8 cellular contexts compared by ENCODE assay signal in the genomic region with DNA sequence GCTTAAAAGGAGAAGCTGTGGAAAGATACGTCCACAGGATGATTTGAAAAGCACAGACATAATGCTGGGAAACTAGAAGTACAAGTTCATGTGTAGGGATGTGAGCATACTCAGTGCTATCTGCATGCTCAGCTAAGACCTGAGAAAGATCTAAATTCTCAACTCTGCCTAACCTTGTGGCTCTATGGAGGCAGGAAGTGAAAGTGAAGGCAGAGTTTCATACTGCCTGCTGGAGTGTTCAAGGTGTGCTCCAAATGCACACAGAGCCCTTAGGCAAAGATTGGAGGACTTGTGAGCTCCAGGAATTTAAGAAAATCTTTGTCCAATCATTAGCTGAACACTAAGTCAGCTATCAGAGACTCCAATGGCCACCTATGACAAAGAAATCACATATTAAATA.
DNase-seq lines count a peak whose midpoint lies in the region; ATAC-seq and TF ChIP-seq lines count a peak whose summit lies in the region.

No MANE protein-coding gene starts in this region.

- H3K4me3 Mint-ChIP-seq in activated naive CD8-positive, alpha-beta T cell, result peak overlapping the region; percentile 15
- H3K4me3 Mint-ChIP-seq in activated naive CD8-positive, alpha-beta T cell treated with anti-CD3 and anti-CD28 coated beads, Interleukin-2, amount 50 U/mL, for 24 hours, result no peak overlapping the region
- H3K4me3 Mint-ChIP-seq in progenitor cell of endocrine pancreas (ENCODE audit: low read depth), result no peak overlapping the region

- H3K36me3 ChIP-seq in OCI-LY3 (replicated peaks; ENCODE audit: low read depth, low read length), result no peaks in the 10 kb centered on the region

- no peak overlapping the region for H3K9ac ChIP-seq in OCI-LY3 (ENCODE audit: low read length)

- no peaks in the 10 kb centered on the region for H3K79me2 ChIP-seq in OCI-LY3 (ENCODE audit: low read length)

- no peak overlapping the region for H3K27ac Mint-ChIP-seq in activated naive CD8-positive, alpha-beta T cell
- H3K27ac Mint-ChIP-seq in activated naive CD8-positive, alpha-beta T cell treated with anti-CD3 and anti-CD28 coated beads, Interleukin-2, amount 50 U/mL, for 24 hours, result no peak overlapping the region
- no peak overlapping the region for H3K27ac Mint-ChIP-seq in progenitor cell of endocrine pancreas

- no peaks in the 10 kb centered on the region for H3K27me3 Mint-ChIP-seq in activated naive CD8-positive, alpha-beta T cell
- H3K27me3 Mint-ChIP-seq in activated naive CD8-positive, alpha-beta T cell treated with anti-CD3 and anti-CD28 coated beads, Interleukin-2, amount 50 U/mL, for 24 hours, result no peaks in the 10 kb centered on the region
- H3K27me3 Mint-ChIP-seq in progenitor cell of endocrine pancreas, result no peaks in the 10 kb centered on the region

- H3K4me3 ChIP-seq in OCI-LY3 (ENCODE audit: low read length), result no peak overlapping the region

- H3K4me1 Mint-ChIP-seq in activated naive CD8-positive, alpha-beta T cell (ENCODE audit: low read depth), result peaks cover 13% of the 10 kb centered on the region
- peaks cover 11% of the 10 kb centered on the region for H3K4me1 Mint-ChIP-seq in activated naive CD8-positive, alpha-beta T cell treated with anti-CD3 and anti-CD28 coated beads, Interleukin-2, amount 50 U/mL, for 24 hours
- H3K4me1 Mint-ChIP-seq in progenitor cell of endocrine pancreas (ENCODE audit: low read depth), result peaks cover 4% of the 10 kb centered on the region

- H2AFZ ChIP-seq in OCI-LY3 (ENCODE audit: low read depth, low read length), result no peak overlapping the region

- peaks cover 13% of the 10 kb centered on the region for H3K36me3 Mint-ChIP-seq in activated naive CD8-positive, alpha-beta T cell
- peaks cover 8% of the 10 kb centered on the region for H3K36me3 Mint-ChIP-seq in activated naive CD8-positive, alpha-beta T cell treated with anti-CD3 and anti-CD28 coated beads, Interleukin-2, amount 50 U/mL, for 24 hours (ENCODE audit: low read depth)
- H3K36me3 Mint-ChIP-seq in progenitor cell of endocrine pancreas (ENCODE audit: insufficient read depth), result peaks cover 2% of the 10 kb centered on the region

- peak overlapping the region; percentile 39 for H3K4me2 ChIP-seq in OCI-LY3 (ENCODE audit: low read length)

- no peaks in the 10 kb centered on the region for H4K20me1 ChIP-seq in OCI-LY3 (ENCODE audit: insufficient read depth, low read length)

- H3K27ac ChIP-seq in OCI-LY3 (ENCODE audit: low read length), result no peak overlapping the region

- H3K4me1 ChIP-seq in OCI-LY3 (ENCODE audit: low read length), result peaks cover 23% of the 10 kb centered on the region

- TF ChIP-seq CTCF in OCI-LY3 (IDR thresholded peaks at IDR 0.05; ENCODE audit: low read depth, low read length) (no peak), progenitor cell of endocrine pancreas (IDR thresholded peaks at IDR 0.05; ENCODE audit: unreplicated experiment) (no peak)

- peaks cover 4% of the 10 kb centered on the region for H3K9me3 Mint-ChIP-seq in activated naive CD8-positive, alpha-beta T cell (ENCODE audit: low read depth)
- H3K9me3 Mint-ChIP-seq in activated naive CD8-positive, alpha-beta T cell treated with anti-CD3 and anti-CD28 coated beads, Interleukin-2, amount 50 U/mL, for 24 hours, result peaks cover 18% of the 10 kb centered on the region
- H3K9me3 Mint-ChIP-seq in progenitor cell of endocrine pancreas (ENCODE audit: low read depth), result peaks cover 18% of the 10 kb centered on the region

- H3K9me3 ChIP-seq in OCI-LY3 (ENCODE audit: insufficient read depth, low read length), result no peaks in the 10 kb centered on the region

- no peaks in the 10 kb centered on the region for H3K27me3 ChIP-seq in OCI-LY3 (ENCODE audit: low read depth, low read length)

- ATAC-seq in activated naive CD8-positive, alpha-beta T cell treated with anti-CD3 and anti-CD28 coated beads, Interleukin-2, amount 50 U/mL, for 24 hours, result no peak
- ATAC-seq in HG02943 (IDR thresholded peaks at IDR 0.05; ENCODE audit: low read depth, unreplicated experiment), result peak; percentile 53
- ATAC-seq in stimulated activated naive CD8-positive, alpha-beta T cell treated with anti-CD3 and anti-CD28 coated beads, Interleukin-15, Interleukin-2, amounts not matched to agents 100 U/mL and 50 U/mL, for 24 hours, result peak; percentile 68

- DNase-seq in activated naive CD8-positive, alpha-beta T cell treated with anti-CD3 and anti-CD28 coated beads, Interleukin-2, amount 50 U/mL, for 24 hours, result no peak
- no peak for DNase-seq in stimulated activated naive CD8-positive, alpha-beta T cell treated with anti-CD3 and anti-CD28 coated beads, Interleukin-15, Interleukin-2, amounts not matched to agents 100 U/mL and 50 U/mL, for 24 hours
- no peak for DNase-seq in iPS-NIHi11 (ENCODE audit: low spot score)
- no peak for DNase-seq in progenitor cell of endocrine pancreas (ENCODE audit: low spot score, unreplicated experiment)
- DNase-seq in NK-92 (lab: John Stamatoyannopoulos, UW; ENCODE audit: unreplicated experiment), result no peak
